11 cellular contexts compared by ENCODE assay signal in the genomic region with DNA sequence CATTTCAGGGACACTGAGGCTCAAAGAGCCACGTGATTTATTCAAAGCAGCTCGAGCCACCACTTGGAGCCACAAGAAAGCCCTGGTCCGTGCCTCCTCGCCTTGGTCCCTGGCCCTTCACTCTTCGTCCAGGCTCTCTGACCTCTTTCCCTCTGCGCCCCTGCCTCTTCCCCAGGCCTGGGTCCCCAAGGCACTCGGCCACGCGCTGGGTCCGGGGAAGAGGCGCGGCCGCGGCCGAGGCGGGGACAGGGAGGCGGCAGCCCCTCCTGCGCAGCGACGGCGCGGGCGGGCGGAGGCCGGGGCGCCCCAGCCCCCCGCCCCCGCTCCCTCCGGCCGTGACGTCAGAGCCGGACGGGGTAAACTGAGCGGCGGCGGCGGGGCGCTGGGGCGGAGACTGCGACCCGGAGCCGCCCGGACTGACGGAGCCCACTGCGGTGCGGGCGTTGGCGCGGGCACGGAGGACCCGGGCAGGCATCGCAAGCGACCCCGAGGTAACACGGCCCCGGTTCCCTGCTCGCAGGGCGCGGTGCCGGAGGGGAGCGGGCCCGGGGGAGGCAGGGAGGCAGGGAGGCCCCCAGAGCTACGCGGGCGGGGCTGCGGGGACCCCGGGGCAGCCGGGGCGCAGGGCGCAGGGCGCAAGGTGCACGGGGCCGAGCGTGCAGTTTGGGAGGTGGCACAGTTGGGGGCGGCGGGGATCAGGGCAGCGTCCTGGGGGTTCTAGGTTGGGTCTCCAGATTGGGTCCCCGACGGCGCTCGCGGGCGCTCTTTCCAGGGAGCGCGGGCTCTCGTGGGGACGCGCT. TPM values are rescaled to one million over a fixed set of nuclear protein-coding genes. Genes with fewer than 3 reads are reported as not detected.
DNase-seq lines count a peak whose midpoint lies in the region; ATAC-seq and TF ChIP-seq lines count a peak whose summit lies in the region.
"Had no signal": no experiment of that assay in that cellular context is flagged by ENCODE, and none has a peak within 500 bp of the region (broad histone marks: within the 10 kb centered on the region; RNA-seq: fewer than 3 reads in every experiment).

A gene (plus strand): TSS at position 385 of the 800 bp plus-strand sequence. CDS start 580 bp downstream, outside the sequence.

- TF ChIP-seq CTCF in chondrocyte (IDR thresholded peaks at IDR 0.05), result no peak

- WGBS in right cardiac atrium, result 2% methylated on average over 88 of the region's 88 CpGs

- intact Hi-C loops in right cardiac atrium (cut with DNase I), result no loop called here
- intact Hi-C loops in Right ventricle myocardium superior (cut with DNase I), result no loop called here

- ATAC-seq in right cardiac atrium (peak in 1 of 2 donors; percentile 28), Right ventricle myocardium superior (ENCODE audit: poor library complexity) (no peak), GM19463 (IDR thresholded peaks at IDR 0.05; ENCODE audit: unreplicated experiment) (no peak)

- H3K9me3 ChIP-seq in right cardiac atrium (ENCODE audit: control insufficient read depth, low read length) (no peaks in the 10 kb centered on the region), mononuclear cell (ENCODE audit: low read depth, low read length) (no peaks in the 10 kb centered on the region)

- H3K4me1 ChIP-seq in right cardiac atrium (ENCODE audit: control insufficient read depth, insufficient read depth, low read length), result no peaks in the 10 kb centered on the region
- peaks cover 5% of the 10 kb centered on the region for H3K4me1 ChIP-seq in mononuclear cell (ENCODE audit: insufficient read depth, low read length)

- DNase-seq in right cardiac atrium, result no peak
- DNase-seq in Right ventricle myocardium superior, result no peak
- no peak for DNase-seq in chondrocyte (ENCODE audit: low spot score)
- DNase-seq in SIG-M5 treated with dmso at 0.1 percent for 504 hours (lab: John Stamatoyannopoulos, UW; ENCODE audit: unreplicated experiment), result no peak
- DNase-seq in pons (ENCODE audit: low spot score), result no peak
- DNase-seq in cerebellar cortex (ENCODE audit: low spot score), result no peak
- DNase-seq: Calu3; effector memory CD4-positive, alpha-beta T cell had no signal

- H3K27me3 ChIP-seq in right cardiac atrium (ENCODE audit: control insufficient read depth, insufficient read depth) (no peaks in the 10 kb centered on the region), mononuclear cell (ENCODE audit: insufficient read depth, low read length) (peaks cover 31% of the 10 kb centered on the region)

- peak within 1 kb of the TSS; percentile 21 for H3K4me3 ChIP-seq in right cardiac atrium (ENCODE audit: low read length)
- peak within 1 kb of the TSS; percentile 13 for H3K4me3 ChIP-seq in mononuclear cell (ENCODE audit: low read length)

- peaks cover 72% of the 10 kb centered on the region for H3K27me3 Mint-ChIP-seq in chondrocyte (ENCODE audit: low read depth)

- H3K4me3 Mint-ChIP-seq in chondrocyte (ENCODE audit: unreplicated experiment), result peak within 1 kb of the TSS; percentile 46

- H3K4me1 Mint-ChIP-seq in chondrocyte (ENCODE audit: low read depth), result peaks cover 4% of the 10 kb centered on the region

- no peak within 1 kb of the TSS for H3K27ac ChIP-seq in right cardiac atrium (ENCODE audit: low read length)

- H3K27ac Mint-ChIP-seq in chondrocyte (ENCODE audit: unreplicated experiment), result no peak within 1 kb of the TSS

- H3K36me3 Mint-ChIP-seq in chondrocyte (ENCODE audit: low read depth), result peaks cover 2% of the 10 kb centered on the region

- no peaks in the 10 kb centered on the region for H3K9me3 Mint-ChIP-seq in chondrocyte (ENCODE audit: low read depth)

RNA-seq across cellular contexts. Expression of the gene that starts here (rescaled TPM):
- under 1 TPM; 0.09 to 0.40 (median 0.21) TPM for total RNA-seq in right cardiac atrium
- 0.07 TPM for polyA plus RNA-seq in right cardiac atrium
- 0.22 TPM for total RNA-seq in Right ventricle myocardium superior
- total RNA-seq in chondrocyte, result not detected in 3 replicates
- total RNA-seq in mononuclear cell, result 2.8 TPM
- total RNA-seq: Calu3, M059J had no signal
